In the genomic region with DNA sequence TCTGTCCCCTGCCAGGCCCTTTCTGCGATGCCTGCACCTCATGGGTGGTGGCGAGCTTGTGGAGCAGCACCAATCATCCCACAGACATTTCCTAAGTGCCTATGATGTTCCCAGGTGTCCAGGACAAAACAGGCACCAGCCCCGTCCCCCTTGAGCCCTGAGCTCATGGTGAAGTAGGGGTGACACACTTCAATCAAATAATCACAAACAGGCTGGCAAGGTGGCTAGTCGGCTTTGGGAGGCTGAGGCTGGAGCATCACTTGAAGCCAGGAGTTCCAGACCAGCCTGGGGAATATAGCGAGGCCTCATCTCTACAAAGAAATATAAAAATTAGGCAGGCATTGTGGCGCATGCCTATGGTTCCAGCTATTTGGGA, we compare ENCODE assay signal across 1 cellular context.
TF ChIP-seq lines count a peak whose summit lies in the region.

No MANE protein-coding gene starts in this region.

TF ChIP-seq in WTC11, 78 proteins besides CTCF, POLR2A, EP300 and RAD21 (continued from another document):
- TF ChIP-seq, protein P1, sequence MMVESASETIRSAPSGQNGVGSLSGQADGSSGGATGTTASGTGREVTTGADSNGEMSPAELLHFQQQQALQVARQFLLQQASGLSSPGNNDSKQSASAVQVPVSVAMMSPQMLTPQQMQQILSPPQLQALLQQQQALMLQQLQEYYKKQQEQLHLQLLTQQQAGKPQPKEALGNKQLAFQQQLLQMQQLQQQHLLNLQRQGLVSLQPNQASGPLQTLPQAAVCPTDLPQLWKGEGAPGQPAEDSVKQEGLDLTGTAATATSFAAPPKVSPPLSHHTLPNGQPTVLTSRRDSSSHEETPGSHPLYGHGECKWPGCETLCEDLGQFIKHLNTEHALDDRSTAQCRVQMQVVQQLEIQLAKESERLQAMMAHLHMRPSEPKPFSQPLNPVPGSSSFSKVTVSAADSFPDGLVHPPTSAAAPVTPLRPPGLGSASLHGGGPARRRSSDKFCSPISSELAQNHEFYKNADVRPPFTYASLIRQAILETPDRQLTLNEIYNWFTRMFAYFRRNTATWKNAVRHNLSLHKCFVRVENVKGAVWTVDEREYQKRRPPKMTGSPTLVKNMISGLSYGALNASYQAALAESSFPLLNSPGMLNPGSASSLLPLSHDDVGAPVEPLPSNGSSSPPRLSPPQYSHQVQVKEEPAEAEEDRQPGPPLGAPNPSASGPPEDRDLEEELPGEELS (CRISPR knock-in tag; IDR thresholded peaks at IDR 0.05) = no peak
- TF ChIP-seq, protein P2, sequence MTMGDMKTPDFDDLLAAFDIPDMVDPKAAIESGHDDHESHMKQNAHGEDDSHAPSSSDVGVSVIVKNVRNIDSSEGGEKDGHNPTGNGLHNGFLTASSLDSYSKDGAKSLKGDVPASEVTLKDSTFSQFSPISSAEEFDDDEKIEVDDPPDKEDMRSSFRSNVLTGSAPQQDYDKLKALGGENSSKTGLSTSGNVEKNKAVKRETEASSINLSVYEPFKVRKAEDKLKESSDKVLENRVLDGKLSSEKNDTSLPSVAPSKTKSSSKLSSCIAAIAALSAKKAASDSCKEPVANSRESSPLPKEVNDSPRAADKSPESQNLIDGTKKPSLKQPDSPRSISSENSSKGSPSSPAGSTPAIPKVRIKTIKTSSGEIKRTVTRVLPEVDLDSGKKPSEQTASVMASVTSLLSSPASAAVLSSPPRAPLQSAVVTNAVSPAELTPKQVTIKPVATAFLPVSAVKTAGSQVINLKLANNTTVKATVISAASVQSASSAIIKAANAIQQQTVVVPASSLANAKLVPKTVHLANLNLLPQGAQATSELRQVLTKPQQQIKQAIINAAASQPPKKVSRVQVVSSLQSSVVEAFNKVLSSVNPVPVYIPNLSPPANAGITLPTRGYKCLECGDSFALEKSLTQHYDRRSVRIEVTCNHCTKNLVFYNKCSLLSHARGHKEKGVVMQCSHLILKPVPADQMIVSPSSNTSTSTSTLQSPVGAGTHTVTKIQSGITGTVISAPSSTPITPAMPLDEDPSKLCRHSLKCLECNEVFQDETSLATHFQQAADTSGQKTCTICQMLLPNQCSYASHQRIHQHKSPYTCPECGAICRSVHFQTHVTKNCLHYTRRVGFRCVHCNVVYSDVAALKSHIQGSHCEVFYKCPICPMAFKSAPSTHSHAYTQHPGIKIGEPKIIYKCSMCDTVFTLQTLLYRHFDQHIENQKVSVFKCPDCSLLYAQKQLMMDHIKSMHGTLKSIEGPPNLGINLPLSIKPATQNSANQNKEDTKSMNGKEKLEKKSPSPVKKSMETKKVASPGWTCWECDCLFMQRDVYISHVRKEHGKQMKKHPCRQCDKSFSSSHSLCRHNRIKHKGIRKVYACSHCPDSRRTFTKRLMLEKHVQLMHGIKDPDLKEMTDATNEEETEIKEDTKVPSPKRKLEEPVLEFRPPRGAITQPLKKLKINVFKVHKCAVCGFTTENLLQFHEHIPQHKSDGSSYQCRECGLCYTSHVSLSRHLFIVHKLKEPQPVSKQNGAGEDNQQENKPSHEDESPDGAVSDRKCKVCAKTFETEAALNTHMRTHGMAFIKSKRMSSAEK (CRISPR knock-in tag; IDR thresholded peaks at IDR 0.05; ENCODE audit: borderline replicate concordance) = no peak
TF ChIP-seq in WTC11: peak in this region for 0.
